25 cellular contexts compared by ENCODE assay signal in the genomic region with DNA sequence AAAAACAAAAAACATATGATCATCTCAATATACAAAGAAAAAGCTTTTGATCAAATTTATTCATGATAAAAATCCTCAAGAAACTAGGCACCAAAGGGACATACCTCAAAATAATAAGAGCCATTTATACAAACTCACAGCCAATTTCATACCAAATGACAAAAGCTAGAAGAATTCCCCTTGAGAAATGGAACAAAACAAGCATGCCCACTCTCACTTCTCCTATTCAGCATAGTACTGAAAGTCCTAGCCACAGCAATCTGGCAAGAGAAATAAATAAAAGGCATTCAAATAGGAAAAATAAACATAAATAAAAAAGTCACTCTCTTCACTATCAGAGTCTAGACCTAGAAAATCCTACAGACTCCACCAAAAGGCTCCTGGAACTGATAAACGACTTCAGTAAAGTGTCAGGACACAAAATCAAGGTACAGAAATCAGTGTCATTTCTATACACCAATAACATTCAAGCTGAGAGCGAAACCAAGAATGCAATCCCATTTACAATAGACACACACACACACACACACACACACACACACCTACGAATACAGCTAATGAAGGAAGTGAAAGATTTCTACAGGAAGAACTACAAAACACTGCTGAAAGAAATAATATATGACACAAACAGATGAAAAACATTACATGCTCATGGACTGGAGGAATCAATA.
"Had no signal": no experiment of that assay in that cellular context is flagged by ENCODE, and none has a peak within 500 bp of the region (broad histone marks: within the 10 kb centered on the region; RNA-seq: fewer than 3 reads in every experiment).

No MANE protein-coding gene starts in this region.

- H3K4me3 ChIP-seq: left ventricle myocardium inferior, lung, pancreas, prostate gland, skin epidermis, stomach, testis, thyroid gland, transverse colon, upper lobe of left lung, vagina had no signal

- ATAC-seq: natural killer cell treated with Interleukin-12 subunit alpha and Interleukin-12 subunit beta and Interleukin-15 and Interleukin-18, amount 100 ng/mL, for 72 hours; pancreas; right cardiac atrium; sciatic nerve; stimulated activated naive B cell treated with anti-CD40 and anti-IgM and Interleukin-4, amounts not matched to agents 10 μg/mL and 1 μg/mL and 100 μg/mL, for 72 hours; stimulated activated naive CD8-positive, alpha-beta T cell treated with anti-CD3 and anti-CD28 coated beads, Interleukin-15, Interleukin-2, amounts not matched to agents 100 U/mL and 50 U/mL, for 24 hours had no signal

- DNase-seq: islet precursor cell; left ventricle myocardium inferior; mesendoderm; naive B cell; pancreas; posterior cingulate gyrus; retina; right cardiac atrium; stimulated activated CD4-positive, alpha-beta T cell treated with anti-CD3 and anti-CD28 coated beads, Interleukin-12 subunit alpha, Interleukin-12 subunit beta, amount 100 ng/mL, for 4 hours; stimulated activated CD4-positive, alpha-beta T cell treated with anti-CD3 and anti-CD28 coated beads, Interleukin-15, amount 100 ng/mL, for 24 hours; stimulated activated CD4-positive, alpha-beta T cell treated with anti-CD3 and anti-CD28 coated beads, Interleukin-2, amount 100 ng/mL, for 24 hours; stimulated activated CD4-positive, alpha-beta T cell treated with anti-CD3 and anti-CD28 coated beads, Interleukin-4, amount 100 ng/mL, for 1 hour; stimulated activated naive B cell treated with anti-CD40 and anti-IgM and Interleukin-4, amounts not matched to agents 10 μg/mL and 1 μg/mL and 100 μg/mL, for 72 hours; stimulated activated naive CD8-positive, alpha-beta T cell treated with anti-CD3 and anti-CD28 coated beads, Interleukin-15, Interleukin-2, amounts not matched to agents 100 U/mL and 50 U/mL, for 24 hours; stomach; testis; thyroid gland; transverse colon; upper lobe of left lung had no signal

- H3K27me3 ChIP-seq: pancreas, stomach, testis, thyroid gland, transverse colon, upper lobe of left lung, vagina had no signal

- H3K27ac ChIP-seq: left ventricle myocardium inferior, pancreas, prostate gland, skin epidermis, stomach, testis, thyroid gland, transverse colon, upper lobe of left lung, vagina had no signal

- H3K9me3 ChIP-seq: left ventricle myocardium inferior, pancreas, prostate gland, stomach, testis, thyroid gland, transverse colon, upper lobe of left lung, vagina had no signal

- H3K4me1 ChIP-seq: left ventricle myocardium inferior, pancreas, prostate gland, stomach, testis, thyroid gland, transverse colon, upper lobe of left lung, vagina had no signal

- H3K36me3 ChIP-seq: left ventricle myocardium inferior, pancreas, prostate gland, stomach, thyroid gland, transverse colon, upper lobe of left lung, vagina had no signal
